In the genomic region with DNA sequence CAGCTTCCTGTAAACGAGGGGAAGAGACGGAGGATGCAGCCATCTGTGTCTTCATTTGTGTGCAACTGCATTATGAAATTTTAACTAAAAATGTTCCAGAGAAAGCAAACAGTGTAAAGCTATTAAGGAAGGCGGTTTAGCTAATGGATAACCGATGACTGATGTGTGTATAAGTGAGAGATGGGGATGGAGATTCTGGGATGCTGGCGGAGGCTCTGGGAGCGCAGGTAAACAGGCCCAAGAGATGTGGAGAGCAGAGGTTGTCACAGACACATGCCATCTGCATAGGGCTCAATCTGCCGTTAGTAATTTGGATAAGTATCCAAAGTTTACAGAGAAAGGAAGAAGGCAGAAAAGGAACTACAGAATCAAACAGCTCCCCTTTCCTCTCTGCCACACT, we compare ENCODE assay signal across 16 cellular contexts.
DNase-seq lines count a peak whose midpoint lies in the region; ATAC-seq and TF ChIP-seq lines count a peak whose summit lies in the region.
"Had no signal": no experiment of that assay in that cellular context is flagged by ENCODE, and none has a peak within 500 bp of the region (broad histone marks: within the 10 kb centered on the region; RNA-seq: fewer than 3 reads in every experiment).

No MANE protein-coding gene starts in this region.

- DNase-seq in NCI-H146 (lab: John Stamatoyannopoulos, UW): peak; percentile 46
- no peak for DNase-seq in NCI-H146 treated with DMSO at 0.1 percent for 48 hours (lab: John Stamatoyannopoulos, UW; ENCODE audit: unreplicated experiment)
- DNase-seq in NCI-H1694 treated with DMSO at 0.1 percent for 48 hours (lab: John Stamatoyannopoulos, UW): peak; percentile 68
- DNase-seq in NCI-H748 (lab: John Stamatoyannopoulos, UW; ENCODE audit: unreplicated experiment): peak; percentile 71
- no peak for DNase-seq in progenitor cell of endocrine pancreas (ENCODE audit: low spot score, unreplicated experiment)
- DNase-seq in AG20443 (ENCODE audit: low spot score): no peak
- DNase-seq: ACHN, Caco-2, DND-41, HCEC 1CT, Kasumi-1, MM.1S, NCI-H1436, NCI-H510A had no signal

- H3K36me3 Mint-ChIP-seq in progenitor cell of endocrine pancreas (ENCODE audit: insufficient read depth): no peaks in the 10 kb centered on the region
- H3K36me3 Mint-ChIP-seq: IgD-negative memory B cell had no signal

- H3K9me3 Mint-ChIP-seq in progenitor cell of endocrine pancreas (ENCODE audit: low read depth): peaks cover 6% of the 10 kb centered on the region

- TF ChIP-seq CTCF in progenitor cell of endocrine pancreas (IDR thresholded peaks at IDR 0.05; ENCODE audit: unreplicated experiment): no peak

- peak overlapping the region; percentile 40 for H3K4me3 Mint-ChIP-seq in progenitor cell of endocrine pancreas (ENCODE audit: low read depth)
- H3K4me3 Mint-ChIP-seq: IgD-negative memory B cell had no signal

- ATAC-seq in HG02884 (IDR thresholded peaks at IDR 0.05; ENCODE audit: unreplicated experiment): no peak

- peaks cover 29% of the 10 kb centered on the region for H3K4me1 Mint-ChIP-seq in progenitor cell of endocrine pancreas (ENCODE audit: low read depth)
- H3K4me1 Mint-ChIP-seq: IgD-negative memory B cell had no signal

- H3K27ac Mint-ChIP-seq in progenitor cell of endocrine pancreas: peak overlapping the region; percentile 79
- H3K27ac Mint-ChIP-seq: IgD-negative memory B cell had no signal

- H3K27me3 Mint-ChIP-seq in progenitor cell of endocrine pancreas: no peaks in the 10 kb centered on the region
- H3K27me3 Mint-ChIP-seq: IgD-negative memory B cell had no signal

Comparison
In these comparisons a context has a peak if more than half of its experiments do, and no peak if none do; other contexts are left out.
1. DNase-seq: peak in NCI-H146 (single experiment), NCI-H1694 treated with DMSO at 0.1 percent for 48 hours (single experiment) and NCI-H748 (single experiment); none in NCI-H146 treated with DMSO at 0.1 percent for 48 hours (single experiment), progenitor cell of endocrine pancreas (single experiment) and AG20443 (single experiment).